ENCODE assay signal across 18 cellular contexts in the genomic region with DNA sequence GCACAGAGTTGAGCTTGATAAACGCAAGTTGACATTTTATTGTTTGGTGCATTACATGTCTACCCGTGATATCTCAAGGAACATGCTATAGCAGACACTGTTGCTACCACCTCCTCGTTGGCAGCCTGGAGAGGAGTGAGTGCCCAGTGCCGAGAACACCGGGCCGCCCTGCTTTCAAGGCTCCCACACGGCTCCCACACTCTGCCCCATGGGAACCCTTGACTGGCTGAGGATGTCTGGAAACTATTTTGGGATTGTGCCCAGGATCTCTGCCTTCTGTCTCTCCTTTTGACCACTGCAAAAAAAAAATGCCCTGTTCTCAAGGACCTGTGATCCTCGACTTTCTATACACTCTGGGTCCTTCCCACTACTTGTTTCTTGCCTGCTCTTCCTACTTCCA. TPM values are rescaled to one million over a fixed set of nuclear protein-coding genes. Genes with fewer than 3 reads are reported as not detected.
DNase-seq lines count a peak whose midpoint lies in the region; ATAC-seq, FAIRE-seq and TF ChIP-seq lines count a peak whose summit lies in the region.
"Had no signal": no experiment of that assay in that cellular context is flagged by ENCODE, and none has a peak within 500 bp of the region (broad histone marks: within the 10 kb centered on the region; RNA-seq: fewer than 3 reads in every experiment).

No MANE protein-coding gene starts in this region.

- no peak overlapping the region for H3K4me2 ChIP-seq in HepG2 (ENCODE audit: low read depth, low read length)

- no peak for TF ChIP-seq POLR2A in HepG2 (IDR thresholded peaks at IDR 0.05; ENCODE audit: insufficient read depth in 1 of 2, low read depth in 2 of 2, low read length in 2 of 2)

- no peaks in the 10 kb centered on the region for H3K9me3 ChIP-seq in HepG2 (ENCODE audit: low read length)
- H3K9me3 ChIP-seq: left lung, transverse colon had no signal

- FAIRE-seq in HepG2 (lab: Jason Lieb, UNC) = no peak

- H3K27ac ChIP-seq in HepG2 (ENCODE audit: extremely low read length, insufficient read depth, low read length) = no peak overlapping the region
- H3K27ac ChIP-seq in temporal lobe (ENCODE audit: low read depth, low read length) = peak overlapping the region; percentile 65
- H3K27ac ChIP-seq: foreskin keratinocyte, left lung, transverse colon had no signal

- TF ChIP-seq EP300 in HepG2 (IDR thresholded peaks at IDR 0.05; ENCODE audit: low read depth in 2 of 2, low read length in 2 of 2) (no peak), HepG2 (CRISPR knock-in tag; IDR thresholded peaks at IDR 0.05; ENCODE audit: borderline replicate concordance) (no peak)

- H3K9me3 Mint-ChIP-seq in chondrocyte (ENCODE audit: low read depth) = no peaks in the 10 kb centered on the region
- H3K9me3 Mint-ChIP-seq: activated T-helper 17 cell treated with anti-CD3 and anti-CD28 coated beads, Interleukin-2, amount 50 U/mL, for 72 hours; CD4-positive, CD25-positive, alpha-beta regulatory T cell; HFFc6 had no signal

- H4K20me1 ChIP-seq in HepG2 (ENCODE audit: insufficient read depth, low read length) = peaks cover 11% of the 10 kb centered on the region; the same call in 1 of the 2 replicates

- 95% methylated on average over 8 of the region's 8 CpGs for WGBS in HepG2 (ENCODE audit: low lambda C conversion rate)

- BruUV-seq in HepG2 (replicated peaks; lab: Mats Ljungman, UMichigan) = no TSS peak

- CTCF ChIA-PET in HepG2 (lab: Yijun Ruan, JAX; ENCODE audit: low intra/inter-chr PET ratio, low total read pairs) = no interaction called here

- TF ChIP-seq RAD21 in HepG2 (CRISPR knock-in tag; IDR thresholded peaks at IDR 0.05) = no peak

- H3K27me3 ChIP-seq in HepG2 (ENCODE audit: control insufficient read depth in 1 of 2, insufficient read depth in 2 of 2, low read length in 2 of 2) = no peaks in the 10 kb centered on the region
- H3K27me3 ChIP-seq: foreskin keratinocyte, left lung, transverse colon had no signal

- H3K4me3 Mint-ChIP-seq in chondrocyte (ENCODE audit: unreplicated experiment) = no peak overlapping the region
- H3K4me3 Mint-ChIP-seq: HFFc6 had no signal

- intact Hi-C loops in HepG2 (cut with micrococcal nuclease; ENCODE audit: unreplicated experiment) = no loop called here

- peaks cover 86% of the 10 kb centered on the region for H3K4me1 Mint-ChIP-seq in chondrocyte (ENCODE audit: low read depth)

- DNase-seq in NCI-H2171 treated with DMSO at 0.1 percent for 48 hours (lab: John Stamatoyannopoulos, UW) = peak; percentile 41
- no peak for DNase-seq in NCI-H2171 (lab: John Stamatoyannopoulos, UW)
- peak; percentile 51 for DNase-seq in chondrocyte (ENCODE audit: low spot score)
- no peak for DNase-seq in HepG2 (ENCODE audit: low spot score)
- DNase-seq in NCI-H526 (lab: John Stamatoyannopoulos, UW) = no peak
- no peak for DNase-seq in SK-N-DZ (ENCODE audit: low spot score)
- DNase-seq: 8988T; CD4-positive, CD25-positive, alpha-beta regulatory T cell; central memory CD4-positive, alpha-beta T cell; foreskin keratinocyte; HFFc6; left lung; Right ventricle myocardium superior; stimulated activated CD4-positive, alpha-beta T cell treated with anti-CD3 and anti-CD28 coated beads, Interleukin-12 subunit alpha, Interleukin-12 subunit beta, amount 100 ng/mL, for 4 hours; transverse colon had no signal

- no peaks in the 10 kb centered on the region for H3K27me3 Mint-ChIP-seq in chondrocyte (ENCODE audit: low read depth)
- H3K27me3 Mint-ChIP-seq: activated T-helper 17 cell treated with anti-CD3 and anti-CD28 coated beads, Interleukin-2, amount 50 U/mL, for 72 hours; CD4-positive, CD25-positive, alpha-beta regulatory T cell had no signal

- peaks cover 11% of the 10 kb centered on the region for H3K4me1 ChIP-seq in HepG2 (ENCODE audit: insufficient read depth, low read length)

- POLR2A ChIA-PET in HepG2 (lab: Yijun Ruan, JAX) = no interaction called here

- H3K36me3 Mint-ChIP-seq in chondrocyte (ENCODE audit: low read depth) = peaks cover 3% of the 10 kb centered on the region

- peaks cover 15 to 35% of the 10 kb centered on the region in 2 experiments for H3K36me3 ChIP-seq in HepG2 (replicated peaks in 1 of 2; ENCODE audit: control insufficient read depth in 1 of 2, insufficient read depth in 2 of 2, low read length in 2 of 2)
- H3K36me3 ChIP-seq: transverse colon had no signal

- H3K27ac Mint-ChIP-seq in chondrocyte (ENCODE audit: unreplicated experiment) = peak overlapping the region; percentile 43
- H3K27ac Mint-ChIP-seq: activated T-helper 17 cell treated with anti-CD3 and anti-CD28 coated beads, Interleukin-2, amount 50 U/mL, for 72 hours; HFFc6 had no signal

- no peak overlapping the region for H3K4me3 ChIP-seq in HepG2 (replicated peaks in 1 of 3; ENCODE audit: insufficient read depth in 1 of 3, low read depth in 2 of 3, low read length in 3 of 3)
- H3K4me3 ChIP-seq: left lung, transverse colon had no signal

- ATAC-seq in HepG2 (no peak), GM19035 (IDR thresholded peaks at IDR 0.05; ENCODE audit: unreplicated experiment) (no peak)
- ATAC-seq: activated T-helper 17 cell treated with anti-CD3 and anti-CD28 coated beads, Interleukin-2, amount 50 U/mL, for 72 hours; foreskin keratinocyte; left lung had no signal

- TF ChIP-seq CTCF in chondrocyte (IDR thresholded peaks at IDR 0.05) (no peak), HepG2 (CRISPR knock-in tag; IDR thresholded peaks at IDR 0.05) (no peak)

- H3K9ac ChIP-seq in HepG2 (ENCODE audit: insufficient read depth, low read depth, low read length) = no peak overlapping the region

- peaks cover 13% of the 10 kb centered on the region for H3K79me2 ChIP-seq in HepG2 (ENCODE audit: insufficient read depth, low read length)

- in situ Hi-C loops in HepG2 (cut with HindIII; ENCODE audit: extremely low pct_ligation_motif_present, low pct_unique_long_range_greater_than_20kb) = no loop called here

- no peak overlapping the region for H2AFZ ChIP-seq in HepG2 (ENCODE audit: low read length)

TF ChIP-seq in HepG2, 621 proteins besides CTCF, POLR2A, EP300 and RAD21:
- TF ChIP-seq MAFK (conservative IDR thresholded peaks at IDR 0.05 in 1 of 2, IDR thresholded peaks at IDR 0.05 in 1 of 2; ENCODE audit: low read length in 2 of 2) (0 out of 4 replicates have a peak, but pooled peaks have one; percentile 9 to 47), MAFF (IDR thresholded peaks at IDR 0.05; ENCODE audit: low read depth, low read length) (peak; percentile 29; the same call in 1 of the 2 replicates), NCOA1 (CRISPR knock-in tag; IDR thresholded peaks at IDR 0.05) (no peak), SRY (CRISPR knock-in tag; IDR thresholded peaks at IDR 0.05) (no peak), HMGA1 (CRISPR knock-in tag; conservative IDR thresholded peaks at IDR 0.05) (no peak)

RNA-seq across cellular contexts. Expression of a gene that starts 21.1 kb away (rescaled TPM):
- total RNA-seq in chondrocyte (13.1 to 32.2 TPM (median 31.8 TPM) in 3 replicates), HepG2 (2016; rRNA removed; fragmentation: Illumina TruSeq; extraction: Trizol) (6.8 TPM in 2 replicates), temporal lobe (21.4 TPM)
- 0.71 and 1.2 TPM in 2 replicates for total RNA-seq in HepG2 (2016; cell fraction: cytosol; rRNA removed; fragmentation: Illumina TruSeq; extraction: Trizol; ENCODE audit: low read depth)
- total RNA-seq in HepG2 (2016; cell fraction: insoluble cytoplasmic fraction; rRNA removed; fragmentation: Illumina TruSeq; extraction: Trizol) = 6.1 and 7.2 TPM in 2 replicates
- total RNA-seq in HepG2 (2016; cell fraction: membrane; rRNA removed; fragmentation: Illumina TruSeq; extraction: Trizol) = 2.4 and 2.7 TPM in 2 replicates
- 12.1 and 16.6 TPM in 2 replicates for total RNA-seq in HepG2 (2016; cell fraction: nucleus; rRNA removed; fragmentation: Illumina TruSeq; extraction: Trizol)
- polyA plus RNA-seq in HepG2 (2011; rRNA removed) = 4.3 and 4.7 TPM in 2 replicates
- polyA plus RNA-seq in HepG2 (2011; cell fraction: cytosol; rRNA removed) = 1.7 and 2.0 TPM in 2 replicates
- 19.7 and 21.9 TPM in 2 replicates for polyA plus RNA-seq in HepG2 (2011; cell fraction: nucleus; rRNA removed)
- 6.0 and 7.3 TPM in 2 replicates for polyA plus RNA-seq in HepG2 (2012)
- polyA plus RNA-seq in HepG2 (2016; cell fraction: cytosol; fragmentation: Illumina TruSeq; extraction: Trizol; ENCODE audit: low read depth) = 0.26 and 0.32 TPM in 2 replicates
- polyA plus RNA-seq in HepG2 (2016; cell fraction: insoluble cytoplasmic fraction; fragmentation: Illumina TruSeq; extraction: Trizol; ENCODE audit: low read depth) = 4.5 and 5.7 TPM in 2 replicates
- 0.63 and 0.87 TPM in 2 replicates for polyA plus RNA-seq in HepG2 (2016; cell fraction: membrane; fragmentation: Illumina TruSeq; extraction: Trizol; ENCODE audit: low read depth)
- 24.0 and 27.9 TPM in 2 replicates for polyA plus RNA-seq in HepG2 (2016; cell fraction: nucleus; fragmentation: Illumina TruSeq; extraction: Trizol; ENCODE audit: insufficient read depth, low read depth)
- 7.6 and 10.7 TPM in 2 replicates for polyA minus RNA-seq in HepG2 (2011; rRNA and poly(A)+ RNA removed; ENCODE audit: low replicate concordance)
- polyA minus RNA-seq in HepG2 (2011; cell fraction: cytosol; rRNA and poly(A)+ RNA removed) = 3.4 and 4.2 TPM in 2 replicates
- 14.0 and 14.5 TPM in 2 replicates for polyA minus RNA-seq in HepG2 (2011; cell fraction: nucleus; rRNA and poly(A)+ RNA removed)
- 7.4 and 8.5 TPM in 2 replicates for polyA plus RNA-seq in SK-N-DZ (2014; cell fraction: cytosol; rRNA removed)
- 6.7 and 12.0 TPM in 2 replicates for polyA plus RNA-seq in SK-N-DZ (2014; cell fraction: nucleus; rRNA removed)

Comparison
In these comparisons a context has a peak if more than half of its experiments do, and no peak if none do; other contexts are left out.
1. DNase-seq: peak in NCI-H2171 treated with DMSO at 0.1 percent for 48 hours (single experiment) and chondrocyte (single experiment); none in NCI-H2171 (single experiment), HepG2 (single experiment), NCI-H526 (0 of 2) and SK-N-DZ (single experiment).